ENCODE assay signal across 22 cellular contexts in the genomic region with DNA sequence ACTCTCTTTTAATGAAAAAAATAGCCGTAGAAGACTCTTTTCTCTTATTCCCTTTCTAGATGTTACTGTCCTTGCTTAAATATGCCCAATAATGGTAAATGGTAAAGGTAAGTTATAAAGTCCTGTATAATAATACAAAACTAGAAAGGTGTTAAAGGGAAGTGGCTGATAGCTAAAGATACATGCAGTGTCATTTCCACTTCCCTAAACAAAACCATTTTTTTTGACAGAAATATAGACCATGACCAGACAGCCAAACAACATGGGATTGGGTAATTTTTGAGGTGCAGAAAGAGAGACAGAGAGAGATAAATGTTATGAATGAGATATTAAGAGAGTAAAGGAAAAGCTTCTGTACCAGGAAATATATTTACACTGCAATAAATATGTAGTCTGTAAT.
"Had no signal": no experiment of that assay in that cellular context is flagged by ENCODE, and none has a peak within 500 bp of the region (broad histone marks: within the 10 kb centered on the region; RNA-seq: fewer than 3 reads in every experiment).

No MANE protein-coding gene starts in this region.

- DNase-seq: KBM-7, NCI-H1092, NCI-H1417 treated with DMSO at 0.1 percent for 48 hours, NCI-H146, NCI-H1694 treated with DMSO at 0.1 percent for 48 hours, NCI-H1930, NCI-H2107, NCI-H226, NCI-H446, NCI-H510A, NCI-H524 treated with DMSO at 0.1 percent for 48 hours, NCI-H69, NCI-H774, Right ventricle myocardium superior, RPMI8226, SIG-M5, T-helper 1 cell, T-helper 17 cell had no signal

- H3K27me3 Mint-ChIP-seq: T-helper 17 cell had no signal

- FAIRE-seq: RCC 7860 had no signal

- H3K4me3 ChIP-seq: SJSA1, SK-N-MC had no signal

- H3K27ac ChIP-seq: HL-60, SJSA1, SK-N-MC had no signal

- H3K9me3 ChIP-seq: SJSA1 had no signal

- H3K27me3 ChIP-seq: SJSA1 had no signal

- H3K27ac Mint-ChIP-seq: T-helper 17 cell had no signal

- H3K36me3 ChIP-seq: SJSA1 had no signal

- ATAC-seq: T-helper 17 cell had no signal

- H3K4me1 Mint-ChIP-seq: T-helper 17 cell had no signal

- H3K4me3 Mint-ChIP-seq: T-helper 17 cell had no signal

- H3K4me1 ChIP-seq: SJSA1 had no signal
